In genomic region chr2:157628532-157629415, GRCh38 we compare ENCODE assay signal across 8 cellular contexts. TPM values are rescaled to one million over a fixed set of nuclear protein-coding genes. Genes with fewer than 3 reads are reported as not detected.
A peak's percentile ranks its signal among the peaks of the same experiment; 100 is the strongest.
DNase-seq lines count a peak whose midpoint lies in the region; ATAC-seq and TF ChIP-seq lines count a peak whose summit lies in the region.

ACVR1C (minus strand) TSS chr2:157628864; CDS start chr2:157628644, 220 bp downstream.

- H3K14ac ChIP-seq in neuronal stem cell (ENCODE audit: low read length): no peak within 1 kb of the TSS

- TF ChIP-seq CTCF in RWPE1 (conservative IDR thresholded peaks at IDR 0.05; ENCODE audit: low read depth): peak; percentile 22
- TF ChIP-seq CTCF in gastroesophageal sphincter (IDR thresholded peaks at IDR 0.05): peak in 3 of 4 experiments; percentile 10 to 54 (median 42)

- no peak for TF ChIP-seq EP300 in gastroesophageal sphincter (IDR thresholded peaks at IDR 0.05)

- CTCF ChIA-PET in RWPE1 (lab: Yijun Ruan, JAX): interaction anchor here (0.5 to 1.2 kb wide), 13 partner anchors 8 to 567 kb away, joined by 3 to 5 read pairs (median 3); no protein-coding TSS in a partner anchor
- CTCF ChIA-PET in activated naive CD4-positive, alpha-beta T cell treated with anti-CD3 and anti-CD28 coated beads for 36 hours (lab: Charles Lee): interaction anchor here (0.6 to 4.5 kb wide), 36 partner anchors 9 to 396 kb away, joined by 3 to 52 read pairs (median 4); no protein-coding TSS in a partner anchor

- peak within 1 kb of the TSS; percentile 0 for H3K23ac ChIP-seq in neuronal stem cell (ENCODE audit: low read depth, low read length, poor library complexity)

- H2BK120ac ChIP-seq in neuronal stem cell (ENCODE audit: low read depth, low read length): no peak within 1 kb of the TSS

- H3K4me2 ChIP-seq in neuronal stem cell (ENCODE audit: insufficient read depth, low read length, poor library complexity, severe bottlenecking): peak within 1 kb of the TSS; percentile 98

- H3K27ac Mint-ChIP-seq in activated naive CD4-positive, alpha-beta T cell treated with anti-CD3 and anti-CD28 coated beads for 36 hours: no peak within 1 kb of the TSS

- H2AFZ ChIP-seq in neuronal stem cell (ENCODE audit: low read length): peak within 1 kb of the TSS; percentile 95

- WGBS in gastroesophageal sphincter (ENCODE audit: low coverage in 1 of 2), 2 donors: no CpG with 5 or more reads among the region's 76 CpGs
- WGBS in neuronal stem cell (ENCODE audit: extremely low coverage in 2 of 2, insufficient read length in 2 of 2, insufficient replicate concordance in 1 of 2), 2 donors: no CpG with 5 or more reads among the region's 76 CpGs

- peak within 1 kb of the TSS; percentile 75 for H2BK5ac ChIP-seq in neuronal stem cell (ENCODE audit: low read length)

- peak within 1 kb of the TSS; percentile 22 for H2BK12ac ChIP-seq in neuronal stem cell (ENCODE audit: low read length)

- H3K4me1 ChIP-seq in HUES6 (ENCODE audit: control insufficient read depth, insufficient read depth, low read length): peaks cover 9% of the 10 kb centered on the region
- H3K4me1 ChIP-seq in gastroesophageal sphincter: peaks cover 0 to 16% (median 6%) of the 10 kb centered on the region in 3 donors
- H3K4me1 ChIP-seq in neuronal stem cell (ENCODE audit: control insufficient read depth in 2 of 2, insufficient read depth in 1 of 2, low read depth in 1 of 2, low read length in 2 of 2): peaks cover 0 to 4% of the 10 kb centered on the region in 2 donors

- POLR2A ChIA-PET in RWPE1 (lab: Yijun Ruan, JAX; ENCODE audit: low non-redundant PET): no interaction called here

- peak within 1 kb of the TSS; percentile 94 for H3K4me3 Mint-ChIP-seq in activated naive CD4-positive, alpha-beta T cell treated with anti-CD3 and anti-CD28 coated beads for 36 hours

- H2AK5ac ChIP-seq in neuronal stem cell (ENCODE audit: low read depth, low read length): no peak within 1 kb of the TSS

- no peak within 1 kb of the TSS for H2BK15ac ChIP-seq in neuronal stem cell (ENCODE audit: low read length)

- no peak within 1 kb of the TSS for H4K91ac ChIP-seq in neuronal stem cell (ENCODE audit: low read depth, low read length, poor library complexity)

- no peak within 1 kb of the TSS for H3K9ac ChIP-seq in HUES6 (ENCODE audit: low read length)
- H3K9ac ChIP-seq in neuronal stem cell (ENCODE audit: low read depth, low read length, poor library complexity): peak within 1 kb of the TSS; percentile 44

- intact Hi-C loops in activated naive CD4-positive, alpha-beta T cell treated with anti-CD3 and anti-CD28 coated beads for 36 hours (cut with micrococcal nuclease): loop anchor here (1.0 to 5.0 kb wide), 11 partner anchors 131 to 1659 kb away; partner anchors contain the start of genes CCDC148, NR4A2, PKP4 and WDSUB1

- H3K79me1 ChIP-seq in neuronal stem cell (ENCODE audit: low read depth, low read length): no peaks in the 10 kb centered on the region

- peak within 1 kb of the TSS; percentile 64 for H3K4me3 ChIP-seq in HUES6 (ENCODE audit: low read depth, low read length)
- H3K4me3 ChIP-seq in gastroesophageal sphincter: peak within 1 kb of the TSS; percentile 20 to 59
- peak within 1 kb of the TSS; percentile 35 to 83 for H3K4me3 ChIP-seq in neuronal stem cell (ENCODE audit: low read length in 2 of 2)

- peaks cover 52% of the 10 kb centered on the region for H3K27me3 ChIP-seq in HUES6 (ENCODE audit: control insufficient read depth, insufficient read depth, low read length)
- H3K27me3 ChIP-seq in gastroesophageal sphincter: peaks cover 17% of the 10 kb centered on the region
- peaks cover 2 to 42% (median 14%) of the 10 kb centered on the region in 3 experiments for H3K27me3 ChIP-seq in neuronal stem cell (ENCODE audit: control insufficient read depth in 3 of 3, insufficient read depth in 3 of 3, low read depth in 1 of 3, low read length in 3 of 3)

- DNase-seq in DMS 273 treated with DMSO at 0.1 percent for 48 hours (lab: John Stamatoyannopoulos, UW) (peak; percentile 70), RWPE1 (ENCODE audit: low spot score) (peak; percentile 56), neuronal stem cell (ENCODE audit: low spot score) (peak; percentile 72), substantia nigra (lab: John Stamatoyannopoulos, UW) (peak; percentile 17 to 84 (median 65))
- peak; percentile 83 for DNase-seq in activated naive CD4-positive, alpha-beta T cell treated with anti-CD3 and anti-CD28 coated beads for 36 hours

- peaks cover 2% of the 10 kb centered on the region for H3K27me3 Mint-ChIP-seq in activated naive CD4-positive, alpha-beta T cell treated with anti-CD3 and anti-CD28 coated beads for 36 hours (ENCODE audit: low read depth)

- TF ChIP-seq POLR2A in gastroesophageal sphincter (IDR thresholded peaks at IDR 0.05): no peak

- peaks cover 37% of the 10 kb centered on the region for H3K4me1 Mint-ChIP-seq in activated naive CD4-positive, alpha-beta T cell treated with anti-CD3 and anti-CD28 coated beads for 36 hours (ENCODE audit: low read depth)

- ATAC-seq in GM21447 (IDR thresholded peaks at IDR 0.05; ENCODE audit: unreplicated experiment) (peak; percentile 74), gastroesophageal sphincter (peak; percentile 77)

- no peak within 1 kb of the TSS for H3K4ac ChIP-seq in neuronal stem cell (ENCODE audit: low read length)

- peak within 1 kb of the TSS; percentile 65 for H4K8ac ChIP-seq in neuronal stem cell (ENCODE audit: low read depth, low read length)

- H3K27ac ChIP-seq in HUES6 (ENCODE audit: low read depth, low read length): no peak within 1 kb of the TSS
- no peak within 1 kb of the TSS for H3K27ac ChIP-seq in RWPE1
- H3K27ac ChIP-seq in gastroesophageal sphincter: peak within 1 kb of the TSS in 2 of 4 donors; percentile 7 to 12
- no peak within 1 kb of the TSS for H3K27ac ChIP-seq in neuronal stem cell (replicated peaks; ENCODE audit: low read length)
- H3K27ac ChIP-seq in substantia nigra (ENCODE audit: low read depth, low read length, poor library complexity, severe bottlenecking): peak within 1 kb of the TSS; percentile 93

- no peaks in the 10 kb centered on the region for H3K36me3 Mint-ChIP-seq in activated naive CD4-positive, alpha-beta T cell treated with anti-CD3 and anti-CD28 coated beads for 36 hours (ENCODE audit: low read depth)

- H3K9me3 ChIP-seq in HUES6 (ENCODE audit: control insufficient read depth, insufficient read depth, low read depth, low read length) (no peaks in the 10 kb centered on the region), gastroesophageal sphincter (no peaks in the 10 kb centered on the region), neuronal stem cell (replicated peaks in 1 of 2; ENCODE audit: control insufficient read depth in 2 of 2, insufficient read depth in 1 of 2, low read depth in 1 of 2, low read length in 2 of 2) (no peaks in the 10 kb centered on the region)

- H3K36me3 ChIP-seq in HUES6 (ENCODE audit: control insufficient read depth, insufficient read depth, low read length) (no peaks in the 10 kb centered on the region), gastroesophageal sphincter (no peaks in the 10 kb centered on the region), neuronal stem cell (replicated peaks in 1 of 2; ENCODE audit: control insufficient read depth in 2 of 2, insufficient read depth in 2 of 2, low read length in 2 of 2) (no peaks in the 10 kb centered on the region)

- H3K18ac ChIP-seq in neuronal stem cell (ENCODE audit: low read length): peak within 1 kb of the TSS; percentile 87

- no peaks in the 10 kb centered on the region for H3K9me3 Mint-ChIP-seq in activated naive CD4-positive, alpha-beta T cell treated with anti-CD3 and anti-CD28 coated beads for 36 hours

RNA-seq across cellular contexts. Expression of gene ACVR1C, which starts in this region (rescaled TPM):
- 1 to 10 TPM; 3.5 to 3.6 TPM for total RNA-seq in activated naive CD4-positive, alpha-beta T cell treated with anti-CD3 and anti-CD28 coated beads for 36 hours
- total RNA-seq in gastroesophageal sphincter: 1 to 10 TPM in 2 of 4 donors, under 1 TPM in 2; 0.08 to 1.2 (median 0.69) TPM
- polyA plus RNA-seq in neuronal stem cell (2013, experiment 1 of 2): 0.13 TPM
- polyA plus RNA-seq in neuronal stem cell (2013, experiment 2 of 2): 0.10 TPM
